Comparison of ENCODE assay signal across 10 cellular contexts in genomic region chrX:24506082-24506481, GRCh38. TPM values are rescaled to one million over a fixed set of nuclear protein-coding genes. Genes with fewer than 3 reads are reported as not detected.
DNase-seq lines count a peak whose midpoint lies in the region; ATAC-seq and TF ChIP-seq lines count a peak whose summit lies in the region.
"Had no signal": no experiment of that assay in that cellular context is flagged by ENCODE, and none has a peak within 500 bp of the region (broad histone marks: within the 10 kb centered on the region; RNA-seq: fewer than 3 reads in every experiment).

No MANE protein-coding gene starts in this region.

- H3K9me3 Mint-ChIP-seq in HFFc6: no peaks in the 10 kb centered on the region
- H3K9me3 Mint-ChIP-seq: activated B cell treated with CpG ODN at 0.5 μM for 24 hours, neural crest cell had no signal

- no peaks in the 10 kb centered on the region for H3K36me3 Mint-ChIP-seq in HFFc6 (ENCODE audit: low read depth)

- H3K27me3 Mint-ChIP-seq in HFFc6 (ENCODE audit: insufficient read depth): peaks cover 3% of the 10 kb centered on the region; the same call in 1 of the 2 replicates
- H3K27me3 Mint-ChIP-seq: activated B cell treated with CpG ODN at 0.5 μM for 24 hours had no signal

- no peak overlapping the region; the same call in 1 of the 2 replicates for H3K27ac Mint-ChIP-seq in HFFc6
- H3K27ac Mint-ChIP-seq: activated B cell treated with CpG ODN at 0.5 μM for 24 hours had no signal

- peaks cover 9% of the 10 kb centered on the region for H3K4me1 Mint-ChIP-seq in HFFc6 (ENCODE audit: low read depth)
- H3K4me1 Mint-ChIP-seq: activated B cell treated with CpG ODN at 0.5 μM for 24 hours, neural crest cell had no signal

- no peaks in the 10 kb centered on the region for H3K27me3 ChIP-seq in kidney epithelial cell (ENCODE audit: control insufficient read depth, insufficient read depth, low read length)

- H3K4me3 ChIP-seq in kidney epithelial cell (ENCODE audit: low read depth, low read length): no peak overlapping the region

- H3K36me3 ChIP-seq in kidney epithelial cell (ENCODE audit: control insufficient read depth, insufficient read depth, low read length): no peaks in the 10 kb centered on the region

- DNase-seq in HFFc6: peak; percentile 27
- DNase-seq in T1000 (lab: John Stamatoyannopoulos, UW): peak; percentile 3
- DNase-seq in kidney epithelial cell (ENCODE audit: low read depth): peak; percentile 4
- DNase-seq in foreskin melanocyte: no peak
- no peak for DNase-seq in NCI-H748 treated with DMSO at 0.1 percent for 48 hours (lab: John Stamatoyannopoulos, UW)
- DNase-seq: activated B cell treated with CpG ODN at 0.5 μM for 24 hours, NCI-H1105 had no signal

- TF ChIP-seq CTCF in HFFc6 (IDR thresholded peaks at IDR 0.05) (no peak), kidney epithelial cell (IDR thresholded peaks at IDR 0.05; ENCODE audit: insufficient read depth, low read length, poor library complexity, severe bottlenecking) (no peak)

- ATAC-seq in GM18508 (IDR thresholded peaks at IDR 0.05; ENCODE audit: insufficient read depth, unreplicated experiment) (peak; percentile 66), GM21737 (IDR thresholded peaks at IDR 0.05; ENCODE audit: unreplicated experiment) (no peak)

- H3K4me3 Mint-ChIP-seq in HFFc6: no peak overlapping the region
- H3K4me3 Mint-ChIP-seq: activated B cell treated with CpG ODN at 0.5 μM for 24 hours, neural crest cell had no signal

RNA-seq across cellular contexts. Expression of gene PDK3, which starts 41.0 kb away (rescaled TPM):
- 1 to 10 TPM in 1 of 6 experiments, under 1 TPM in 4, not detected in 1; 0.09 to 1.2 (median 0.12) TPM for total RNA-seq in HFFc6 (2021; fragmentation: NEBNext Ultra II Directional; extraction: Animal tissue kit (Norgen Biotek cat#: 25700))
- 5.2 and 10.5 TPM in 2 replicates for total RNA-seq in kidney epithelial cell

Comparison
In these comparisons a context has a peak if more than half of its experiments do, and no peak if none do; other contexts are left out.
1. DNase-seq: peak in HFFc6 (single experiment), T1000 (single experiment) and kidney epithelial cell (single experiment); none in foreskin melanocyte (single experiment) and NCI-H748 treated with DMSO at 0.1 percent for 48 hours (single experiment).